In genomic region chr6:129544892-129545612, GRCh38 we compare ENCODE assay signal across 19 cellular contexts.
"Had no signal": no experiment of that assay in that cellular context is flagged by ENCODE, and none has a peak within 500 bp of the region (broad histone marks: within the 10 kb centered on the region; RNA-seq: fewer than 3 reads in every experiment).

No MANE protein-coding gene starts in this region.

- FAIRE-seq: kidney, urothelium cell line had no signal

- H3K4me3 ChIP-seq: dorsolateral prefrontal cortex, gastrocnemius medialis, heart right ventricle, mucosa of descending colon, psoas muscle, sigmoid colon, skin epidermis had no signal

- H3K27ac ChIP-seq: dorsolateral prefrontal cortex, gastrocnemius medialis, heart right ventricle, neutrophil, psoas muscle, sigmoid colon, skin epidermis had no signal

- DNase-seq: cortex of kidney; dorsolateral prefrontal cortex; effector CD8-positive, alpha-beta T cell; gastrocnemius medialis; heart right ventricle; kidney; left colon; mammary epithelial cell; mucosa of descending colon; naive thymus-derived CD8-positive, alpha-beta T cell; psoas muscle; retina; sigmoid colon; stimulated activated CD4-positive, alpha-beta T cell treated with anti-CD3 and anti-CD28 coated beads, Interleukin-2, amount 100 ng/mL, for 48 hours; stimulated activated naive CD4-positive, alpha-beta T cell treated with Interleukin-2 at 50 U/mL for 16 hours had no signal

- H3K4me3 Mint-ChIP-seq: naive thymus-derived CD8-positive, alpha-beta T cell; type B pancreatic cell had no signal

- ATAC-seq: gastrocnemius medialis; heart right ventricle; left colon; mucosa of descending colon; naive thymus-derived CD8-positive, alpha-beta T cell; psoas muscle had no signal

- H3K36me3 ChIP-seq: gastrocnemius medialis, heart right ventricle, neutrophil, sigmoid colon had no signal

- H3K9me3 ChIP-seq: gastrocnemius medialis, mucosa of descending colon, neutrophil, psoas muscle, sigmoid colon had no signal

- H3K4me1 ChIP-seq: gastrocnemius medialis, heart right ventricle, psoas muscle, sigmoid colon had no signal

- H3K27me3 ChIP-seq: dorsolateral prefrontal cortex, gastrocnemius medialis, heart right ventricle, neutrophil, sigmoid colon had no signal

- H3K27ac Mint-ChIP-seq: naive thymus-derived CD8-positive, alpha-beta T cell; type B pancreatic cell had no signal

- H3K27me3 Mint-ChIP-seq: type B pancreatic cell had no signal

- H3K36me3 Mint-ChIP-seq: naive thymus-derived CD8-positive, alpha-beta T cell had no signal
